Comparison of ENCODE assay signal across 8 cellular contexts in the genomic region with DNA sequence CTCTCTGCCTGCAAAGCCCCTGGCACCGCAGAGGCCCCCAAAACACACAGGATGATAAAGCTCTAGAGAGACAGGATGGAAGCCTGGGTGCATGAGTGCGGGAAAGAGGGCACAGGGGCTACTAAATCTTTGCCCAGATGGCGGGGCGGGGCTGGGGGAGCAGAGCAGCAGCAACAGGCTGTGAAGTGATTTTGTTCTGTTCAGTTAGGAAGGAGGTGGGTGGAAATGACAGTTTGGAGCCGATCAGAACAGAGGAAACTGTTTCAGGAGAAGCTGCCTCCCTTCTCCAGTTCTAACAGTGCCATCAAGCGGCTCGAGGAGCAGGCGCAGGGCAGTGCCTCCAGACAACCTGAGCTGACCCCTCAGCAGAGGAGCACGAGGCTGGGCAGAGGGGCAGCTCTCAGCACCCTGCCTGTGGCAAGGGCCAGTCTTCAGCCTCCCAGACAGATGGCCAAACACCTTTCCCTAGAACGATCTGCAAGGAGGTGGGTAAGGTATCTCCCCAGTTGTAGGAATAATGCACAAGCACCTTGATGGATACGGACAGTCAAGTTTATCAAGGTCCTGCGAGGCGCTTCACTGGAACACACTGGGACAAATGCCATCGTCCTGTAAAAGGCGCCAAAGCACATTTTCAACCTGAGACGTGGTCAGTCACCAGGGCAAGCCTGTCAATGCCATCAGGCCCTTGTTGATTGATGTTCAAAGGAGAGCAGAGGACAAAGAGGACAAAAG. TPM values are rescaled to one million over a fixed set of nuclear protein-coding genes. Genes with fewer than 3 reads are reported as not detected.
DNase-seq lines count a peak whose midpoint lies in the region; ATAC-seq and TF ChIP-seq lines count a peak whose summit lies in the region.

No MANE protein-coding gene starts in this region.

- DNase-seq in DMS53 treated with DMSO at 0.1 percent for 48 hours (lab: John Stamatoyannopoulos, UW; ENCODE audit: unreplicated experiment) = peak; percentile 88
- DNase-seq in LNCaP clone FGC (ENCODE audit: low read depth) = peak; percentile 80
- DNase-seq in RPMI8226 = peak; percentile 91
- DNase-seq in activated effector memory CD4-positive, alpha-beta T cell treated with Interleukin-2 at 50 U/mL for 16 hours = peak; percentile 53
- peak; percentile 95 for DNase-seq in fibroblast of villous mesenchyme (ENCODE audit: low read depth)
- peak; percentile 89 for DNase-seq in testis

- WGBS in testis, 2 donors = 38 to 42% methylated on average over 15 to 16 of the region's 16 CpGs

- H3K4me3 ChIP-seq in LNCaP clone FGC (ENCODE audit: low read depth, low read length) (no peak overlapping the region), fibroblast of villous mesenchyme (ENCODE audit: low read depth, low read length) (peak overlapping the region; percentile 40), neutrophil (ENCODE audit: low read depth in 1 of 2, low read length in 1 of 2) (peak overlapping the region; percentile 51 to 57), testis (no peak overlapping the region)

- peak overlapping the region; percentile 99 for H3K27ac ChIP-seq in neutrophil
- peak overlapping the region; percentile 90 to 93 for H3K27ac ChIP-seq in testis

- peak; percentile 98 for TF ChIP-seq CTCF in LNCaP clone FGC (IDR thresholded peaks at IDR 0.05; ENCODE audit: control insufficient read depth, extremely low read depth, insufficient read depth)
- peak; percentile 97 for TF ChIP-seq CTCF in fibroblast of villous mesenchyme (IDR thresholded peaks at IDR 0.05; ENCODE audit: insufficient read depth, low read depth, low read length)
- peak; percentile 91 for TF ChIP-seq CTCF in neutrophil (IDR thresholded peaks at IDR 0.05)
- TF ChIP-seq CTCF in testis (IDR thresholded peaks at IDR 0.05) = peak; percentile 75 to 94 (median 78)

- H3K36me3 ChIP-seq in neutrophil (no peaks in the 10 kb centered on the region), testis (ENCODE audit: low read depth, missing control alignments) (no peaks in the 10 kb centered on the region)

- TF ChIP-seq POLR2A in testis (IDR thresholded peaks at IDR 0.05) = no peak

- peak; percentile 48 for ATAC-seq in GM21786 (IDR thresholded peaks at IDR 0.05; ENCODE audit: unreplicated experiment)

- no peaks in the 10 kb centered on the region for H3K9me3 ChIP-seq in neutrophil
- H3K9me3 ChIP-seq in testis = no peaks in the 10 kb centered on the region

- no peaks in the 10 kb centered on the region for H3K27me3 ChIP-seq in neutrophil
- H3K27me3 ChIP-seq in testis = no peaks in the 10 kb centered on the region

- H3K4me1 ChIP-seq in neutrophil (ENCODE audit: control insufficient read depth in 1 of 2, insufficient read depth in 1 of 2, low read depth in 1 of 2, low read length in 1 of 2) (peaks cover 45 to 50% of the 10 kb centered on the region in 2 experiments), testis (peaks cover 31% of the 10 kb centered on the region)

- intact Hi-C loops in testis (cut with DNase I; ENCODE audit: low total_unique reads) = loop anchor here (5.0 kb wide), 1 partner anchor 471 kb away; the partner anchor contains the start of gene IRF2BP2

RNA-seq across cellular contexts. Expression of gene TOMM20, which starts 44.9 kb away (rescaled TPM):
- 74.4 and 81.6 TPM in 2 replicates for total RNA-seq in fibroblast of villous mesenchyme
- total RNA-seq in testis = 10 to 100 TPM; 74.7 to 80.6 TPM
- polyA plus RNA-seq in testis (ENCODE audit: insufficient read depth, low read depth, low replicate concordance) = 113 TPM

Comparison
In these comparisons a context has a peak if more than half of its experiments do, and no peak if none do; other contexts are left out.
1. H3K4me3 ChIP-seq: peak in fibroblast of villous mesenchyme (single experiment) and neutrophil (2 of 2); none in LNCaP clone FGC (single experiment) and testis (0 of 2).
2. Peak in every context shown above with its lines, with median percentiles within 50 percentile points of each other: DNase-seq and CTCF ChIP-seq.